20 cellular contexts compared by ENCODE assay signal in the genomic region with DNA sequence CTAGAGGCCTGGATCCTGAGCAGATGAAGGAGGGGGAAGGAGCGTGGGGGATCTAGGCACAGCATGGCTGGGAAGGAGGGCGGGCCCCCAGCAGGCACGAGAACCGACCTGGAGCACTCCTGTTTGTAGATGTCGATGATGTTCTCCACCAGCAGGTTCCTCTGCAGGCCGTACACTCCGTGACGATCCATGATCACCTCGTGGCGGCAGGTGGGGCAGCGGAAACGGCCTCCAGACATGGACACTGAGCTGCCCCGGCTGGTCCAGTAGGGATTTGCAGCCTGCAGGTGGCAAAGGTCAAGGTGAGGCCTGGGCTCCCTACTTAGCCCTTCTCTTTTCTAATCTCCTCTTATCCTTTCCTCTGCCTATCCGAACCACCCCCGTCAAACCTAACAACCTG. TPM values are rescaled to one million over a fixed set of nuclear protein-coding genes. Genes with fewer than 3 reads are reported as not detected.
DNase-seq lines count a peak whose midpoint lies in the region; ATAC-seq and TF ChIP-seq lines count a peak whose summit lies in the region.
"Had no signal": no experiment of that assay in that cellular context is flagged by ENCODE, and none has a peak within 500 bp of the region (broad histone marks: within the 10 kb centered on the region; RNA-seq: fewer than 3 reads in every experiment).

No MANE protein-coding gene starts in this region.

- H3K79me2 ChIP-seq in hepatocyte (no peaks in the 10 kb centered on the region), GM23338 (replicated peaks; ENCODE audit: insufficient read depth) (no peaks in the 10 kb centered on the region)

- ATAC-seq in left cardiac atrium (no peak), omental fat pad (ENCODE audit: low FRiP score) (peak; percentile 16), GM23338 (no peak), GM21526 (IDR thresholded peaks at IDR 0.05; ENCODE audit: low FRiP score, unreplicated experiment) (no peak)

- H4K20me1 ChIP-seq in hepatocyte (ENCODE audit: insufficient read depth, poor library complexity, severe bottlenecking) (no peaks in the 10 kb centered on the region), GM23338 (replicated peaks; ENCODE audit: insufficient read depth) (no peaks in the 10 kb centered on the region)

- H3K27ac ChIP-seq in cardiac muscle cell: peak overlapping the region; percentile 97
- no peak overlapping the region for H3K27ac ChIP-seq in hepatocyte
- no peak overlapping the region for H3K27ac ChIP-seq in GM23338 (ENCODE audit: low read depth)
- H3K27ac ChIP-seq: HL-60 had no signal

- no peaks in the 10 kb centered on the region for H3K9me3 Mint-ChIP-seq in GM23338
- H3K9me3 Mint-ChIP-seq: CD4-positive, alpha-beta T cell had no signal

- H3K4me2 ChIP-seq in hepatocyte (peak overlapping the region; percentile 57), GM23338 (no peak overlapping the region)

- H3K36me3 ChIP-seq in cardiac muscle cell: peaks cover 7% of the 10 kb centered on the region
- H3K36me3 ChIP-seq in hepatocyte (replicated peaks; ENCODE audit: insufficient read depth, low read depth): no peaks in the 10 kb centered on the region
- H3K36me3 ChIP-seq in GM23338 (ENCODE audit: insufficient read depth): no peaks in the 10 kb centered on the region
- H3K36me3 ChIP-seq: BE2C, HAP-1 had no signal

- DNase-seq in cardiac muscle cell (ENCODE audit: low read depth in 1 of 2, low spot score in 1 of 2) (peak in 1 of 2 donors; percentile 21), left cardiac atrium (no peak), hepatocyte (ENCODE audit: low spot score) (no peak), omental fat pad (ENCODE audit: low spot score) (no peak), GM23338 (ENCODE audit: low spot score) (no peak), HuH-7.5 (ENCODE audit: low spot score) (no peak), SW480 (ENCODE audit: low spot score) (no peak)
- DNase-seq: 8988T; CD4-positive, alpha-beta T cell; EL; MV-4-11; NCI-H1417 treated with DMSO at 0.1 percent for 48 hours; NCI-H2029 treated with DMSO at 0.1 percent for 48 hours; NCI-H748 treated with DMSO at 0.1 percent for 48 hours had no signal

- H3K4me1 Mint-ChIP-seq in GM23338: peaks cover 6% of the 10 kb centered on the region

- H3K9me2 ChIP-seq in hepatocyte (replicated peaks; ENCODE audit: insufficient read depth) (no peaks in the 10 kb centered on the region), GM23338 (ENCODE audit: insufficient read depth) (no peaks in the 10 kb centered on the region)

- H3F3A ChIP-seq in GM23338 (replicated peaks; ENCODE audit: low read depth): no peaks in the 10 kb centered on the region

- TF ChIP-seq CTCF in cardiac muscle cell (IDR thresholded peaks at IDR 0.05; ENCODE audit: low read depth, low read length) (no peak), hepatocyte (IDR thresholded peaks at IDR 0.05; ENCODE audit: poor library complexity) (no peak), omental fat pad (IDR thresholded peaks at IDR 0.05) (no peak), GM23338 (conservative IDR thresholded peaks at IDR 0.05; ENCODE audit: low read depth in 2 of 2) (no peak)

- H3K9me3 ChIP-seq in cardiac muscle cell (ENCODE audit: low read depth) (no peaks in the 10 kb centered on the region), hepatocyte (ENCODE audit: low read depth) (no peaks in the 10 kb centered on the region)
- H3K9me3 ChIP-seq: BE2C, HAP-1 had no signal

- WGBS in hepatocyte (ENCODE audit: low lambda C conversion rate, missing lambda C conversion rate): 67% methylated on average over 15 of the region's 15 CpGs

- intact Hi-C loops in left cardiac atrium (cut with DNase I): loop anchor here in 1 of 2 donors (2.0 kb wide), 1 partner anchor 29 kb away; no protein-coding TSS in a partner anchor

- H3K27me3 ChIP-seq in cardiac muscle cell: no peaks in the 10 kb centered on the region
- no peaks in the 10 kb centered on the region for H3K27me3 ChIP-seq in hepatocyte
- no peaks in the 10 kb centered on the region for H3K27me3 ChIP-seq in GM23338 (ENCODE audit: insufficient read depth)
- H3K27me3 ChIP-seq: BE2C had no signal

- H2AFZ ChIP-seq in hepatocyte: no peak overlapping the region
- H2AFZ ChIP-seq in GM23338: no peak overlapping the region

- no peak overlapping the region for H3K4me3 Mint-ChIP-seq in GM23338
- H3K4me3 Mint-ChIP-seq: CD4-positive, alpha-beta T cell had no signal

- peaks cover 13% of the 10 kb centered on the region for H3K27me3 Mint-ChIP-seq in GM23338 (ENCODE audit: insufficient read depth, low read depth, poor library complexity)

- H3K4me1 ChIP-seq in cardiac muscle cell (ENCODE audit: low read depth) (peaks cover 42% of the 10 kb centered on the region), hepatocyte (ENCODE audit: insufficient read depth) (peaks cover 16% of the 10 kb centered on the region), GM23338 (ENCODE audit: insufficient read depth) (no peaks in the 10 kb centered on the region)
- H3K4me1 ChIP-seq: BE2C, HAP-1 had no signal

- H3K27ac Mint-ChIP-seq in GM23338: no peak overlapping the region
- H3K27ac Mint-ChIP-seq: CD4-positive, alpha-beta T cell had no signal

- H3K36me3 Mint-ChIP-seq in GM23338 (ENCODE audit: low read depth): no peaks in the 10 kb centered on the region

- H3K4me3 ChIP-seq in cardiac muscle cell (peak overlapping the region; percentile 14), hepatocyte (no peak overlapping the region), GM23338 (no peak overlapping the region)
- H3K4me3 ChIP-seq: HAP-1 had no signal

TF ChIP-seq in GM23338, 12 proteins besides CTCF, POLR2A, EP300 and RAD21:
- no peak for TF ChIP-seq EZH2 (IDR thresholded peaks at IDR 0.05; ENCODE audit: low read depth, unreplicated experiment)
- no peak for TF ChIP-seq CREB1 (CRISPR knock-in tag; IDR thresholded peaks at IDR 0.05; ENCODE audit: low read depth)
- TF ChIP-seq POLR2AphosphoS5 (IDR thresholded peaks at IDR 0.05; ENCODE audit: low read depth): no peak
- TF ChIP-seq, protein P1, sequence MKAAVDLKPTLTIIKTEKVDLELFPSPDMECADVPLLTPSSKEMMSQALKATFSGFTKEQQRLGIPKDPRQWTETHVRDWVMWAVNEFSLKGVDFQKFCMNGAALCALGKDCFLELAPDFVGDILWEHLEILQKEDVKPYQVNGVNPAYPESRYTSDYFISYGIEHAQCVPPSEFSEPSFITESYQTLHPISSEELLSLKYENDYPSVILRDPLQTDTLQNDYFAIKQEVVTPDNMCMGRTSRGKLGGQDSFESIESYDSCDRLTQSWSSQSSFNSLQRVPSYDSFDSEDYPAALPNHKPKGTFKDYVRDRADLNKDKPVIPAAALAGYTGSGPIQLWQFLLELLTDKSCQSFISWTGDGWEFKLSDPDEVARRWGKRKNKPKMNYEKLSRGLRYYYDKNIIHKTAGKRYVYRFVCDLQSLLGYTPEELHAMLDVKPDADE (IDR thresholded peaks at IDR 0.05): no peak
- TF ChIP-seq EZH2phosphoT487 (IDR thresholded peaks at IDR 0.05; ENCODE audit: unreplicated experiment): no peak
- TF ChIP-seq ZNF331 (CRISPR knock-in tag; IDR thresholded peaks at IDR 0.05; ENCODE audit: low read depth): no peak
TF ChIP-seq in GM23338: peak in this region for 0.

RNA-seq across cellular contexts. Expression of a gene that starts 1.3 kb away (rescaled TPM):
- total RNA-seq in cardiac muscle cell (29.4 and 39.6 TPM in 2 replicates), left cardiac atrium (100 to 1,000 TPM; 101 to 219 TPM), hepatocyte (2.9 and 5.7 TPM in 2 replicates), omental fat pad (under 1 TPM in 2 of 4 donors, not detected in 2; 0.60 to 0.74 TPM)
- polyA plus RNA-seq in cardiac muscle cell (25.8 and 32.8 TPM in 2 replicates), hepatocyte (8.2 and 9.5 TPM in 2 replicates), GM23338 (2016; fragmentation: Nextera tagmentation; extraction: Ambion mirVana) (not detected in 2 replicates)
- total RNA-seq in GM23338 (2014; rRNA removed; shearing (Covaris generic)): 0.17 TPM in 1 of 2 replicates, not detected in the other
- total RNA-seq: CD4-positive, alpha-beta T cell; NCI-H460 had no signal

RNA-seq across cellular contexts. Expression of a gene that starts 20.2 kb away (rescaled TPM):
- total RNA-seq in cardiac muscle cell (1.3 and 1.5 TPM in 2 replicates), left cardiac atrium (1 to 10 TPM in 1 of 2 donors, under 1 TPM in 1; 0.32 to 1.0 TPM), hepatocyte (1.8 and 6.6 TPM in 2 replicates), omental fat pad (1 to 10 TPM in 1 of 4 donors, under 1 TPM in 1, not detected in 2; 0.36 to 1.7 TPM)
- polyA plus RNA-seq in cardiac muscle cell (0.16 and 1.8 TPM in 2 replicates), hepatocyte (4.5 and 4.8 TPM in 2 replicates), GM23338 (2016; fragmentation: Nextera tagmentation; extraction: Ambion mirVana) (not detected in 2 replicates)
- total RNA-seq in GM23338 (2014; rRNA removed; shearing (Covaris generic)): 0.07 TPM in 1 of 2 replicates, not detected in the other
- total RNA-seq: CD4-positive, alpha-beta T cell; NCI-H460; RPMI7951 had no signal

RNA-seq across cellular contexts. Expression of a gene that starts 44.6 kb away (rescaled TPM):
- total RNA-seq in cardiac muscle cell (7.0 and 10.1 TPM in 2 replicates), left cardiac atrium (1 to 10 TPM; 1.3 to 3.2 TPM), hepatocyte (0.17 and 0.84 TPM in 2 replicates), omental fat pad (under 1 TPM in 1 of 4 donors, not detected in 3; 0.65 TPM)
- polyA plus RNA-seq in cardiac muscle cell (8.6 and 10.0 TPM in 2 replicates), hepatocyte (1.3 and 1.6 TPM in 2 replicates), GM23338 (2016; fragmentation: Nextera tagmentation; extraction: Ambion mirVana) (0.21 and 0.37 TPM in 2 replicates)
- total RNA-seq in GM23338 (2014; rRNA removed; shearing (Covaris generic)): 0.35 and 1.2 TPM in 2 replicates
- total RNA-seq: CD4-positive, alpha-beta T cell had no signal

RNA-seq across cellular contexts. Expression of a gene that starts 45.5 kb away (rescaled TPM):
- total RNA-seq in cardiac muscle cell: 3.7 and 8.5 TPM in 2 replicates
- 4.2 and 7.1 TPM in 2 replicates for polyA plus RNA-seq in cardiac muscle cell
- 1 to 10 TPM; 3.3 to 4.7 TPM for total RNA-seq in left cardiac atrium
- total RNA-seq in hepatocyte: 12.5 and 16.8 TPM in 2 replicates
- 2.6 and 4.4 TPM in 2 replicates for polyA plus RNA-seq in hepatocyte
- total RNA-seq in omental fat pad: 1 to 10 TPM; 3.2 to 7.6 (median 4.6) TPM
- total RNA-seq in GM23338 (2014; rRNA removed; shearing (Covaris generic)): 3.0 and 4.3 TPM in 2 replicates
- polyA plus RNA-seq in GM23338 (2016; fragmentation: Nextera tagmentation; extraction: Ambion mirVana): 1.2 and 1.6 TPM in 2 replicates
